30 cellular contexts compared by ENCODE assay signal in the genomic region with DNA sequence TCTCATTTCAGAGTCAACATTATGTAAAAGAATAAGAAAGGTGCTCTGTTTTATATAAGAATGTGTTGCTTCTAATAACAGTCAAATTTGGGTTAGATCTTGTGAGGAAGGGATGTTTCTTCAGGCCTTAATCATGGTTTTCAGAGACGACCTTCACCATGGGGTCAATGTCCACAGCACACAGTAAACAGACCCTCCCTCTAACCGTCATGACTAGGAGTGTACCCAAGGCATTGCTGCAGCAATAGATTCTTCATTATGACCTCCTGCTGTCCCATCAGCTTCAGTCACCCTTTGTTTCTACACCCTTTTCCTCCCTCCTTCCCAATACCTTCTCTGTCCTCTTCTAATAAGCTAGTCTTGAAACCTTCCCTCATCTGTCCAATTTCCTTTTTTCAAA. TPM values are rescaled to one million over a fixed set of nuclear protein-coding genes. Genes with fewer than 3 reads are reported as not detected.
"Had no signal": no experiment of that assay in that cellular context is flagged by ENCODE, and none has a peak within 500 bp of the region (broad histone marks: within the 10 kb centered on the region; RNA-seq: fewer than 3 reads in every experiment).

No MANE protein-coding gene starts in this region.

- H3K27ac Mint-ChIP-seq: natural killer cell had no signal

- H3K9me3 Mint-ChIP-seq: natural killer cell had no signal

- H3K4me1 Mint-ChIP-seq: naive thymus-derived CD4-positive, alpha-beta T cell had no signal

- H3K36me3 Mint-ChIP-seq: natural killer cell had no signal

- FAIRE-seq: colon, endothelial cell of umbilical vein, islet of Langerhans, keratinocyte had no signal

- H3K36me3 ChIP-seq: esophagus squamous epithelium, gastrocnemius medialis, lower lobe of right lung had no signal

- ATAC-seq: esophagus mucosa; gastrocnemius medialis; heart right ventricle; left cardiac atrium; left lung; left ventricle myocardium superior; lower lobe of right lung; naive thymus-derived CD4-positive, alpha-beta T cell; natural killer cell had no signal

- DNase-seq: dermis blood vessel endothelial cell; dorsolateral prefrontal cortex; effector CD4-positive, alpha-beta T cell; effector memory CD4-positive, alpha-beta T cell; esophagus squamous epithelium; foreskin fibroblast; foreskin melanocyte; gastrocnemius medialis; glutamatergic neuron; head of caudate nucleus; heart right ventricle; hippocampal formation; left cardiac atrium; left lung; left ventricle myocardium superior; lower lobe of right lung; mesendoderm; midbrain; naive thymus-derived CD4-positive, alpha-beta T cell; natural killer cell had no signal

- H3K9me3 ChIP-seq: esophagus squamous epithelium, gastrocnemius medialis, heart right ventricle, left lung, lower lobe of right lung had no signal

- H3K27me3 ChIP-seq: dorsolateral prefrontal cortex, esophagus squamous epithelium, gastrocnemius medialis, heart right ventricle, left lung had no signal

- H3K27ac ChIP-seq: coronary artery, dorsolateral prefrontal cortex, esophagus squamous epithelium, gastrocnemius medialis, heart right ventricle, left lung, lower lobe of right lung had no signal

- H3K4me3 Mint-ChIP-seq: naive thymus-derived CD4-positive, alpha-beta T cell; natural killer cell had no signal

- H3K4me1 ChIP-seq: esophagus squamous epithelium, gastrocnemius medialis, heart right ventricle, left lung, lower lobe of right lung had no signal

- H3K4me3 ChIP-seq: coronary artery, dorsolateral prefrontal cortex, esophagus squamous epithelium, gastrocnemius medialis, heart right ventricle, left lung, lower lobe of right lung had no signal

RNA-seq across cellular contexts. Expression of gene SERPINE3, which starts 15.7 kb away (rescaled TPM):
- total RNA-seq: dermis blood vessel endothelial cell; endothelial cell of umbilical vein; epithelial cell of proximal tubule; esophagus mucosa; esophagus squamous epithelium; gastrocnemius medialis; heart right ventricle; kidney epithelial cell; left cardiac atrium; left lung; left ventricle myocardium superior; lower lobe of right lung; lung microvascular endothelial cell; mucosa of gallbladder; naive thymus-derived CD4-positive, alpha-beta T cell; natural killer cell had no signal
- polyA plus RNA-seq: endothelial cell of umbilical vein; keratinocyte; naive thymus-derived CD4-positive, alpha-beta T cell had no signal
